In the genomic region with DNA sequence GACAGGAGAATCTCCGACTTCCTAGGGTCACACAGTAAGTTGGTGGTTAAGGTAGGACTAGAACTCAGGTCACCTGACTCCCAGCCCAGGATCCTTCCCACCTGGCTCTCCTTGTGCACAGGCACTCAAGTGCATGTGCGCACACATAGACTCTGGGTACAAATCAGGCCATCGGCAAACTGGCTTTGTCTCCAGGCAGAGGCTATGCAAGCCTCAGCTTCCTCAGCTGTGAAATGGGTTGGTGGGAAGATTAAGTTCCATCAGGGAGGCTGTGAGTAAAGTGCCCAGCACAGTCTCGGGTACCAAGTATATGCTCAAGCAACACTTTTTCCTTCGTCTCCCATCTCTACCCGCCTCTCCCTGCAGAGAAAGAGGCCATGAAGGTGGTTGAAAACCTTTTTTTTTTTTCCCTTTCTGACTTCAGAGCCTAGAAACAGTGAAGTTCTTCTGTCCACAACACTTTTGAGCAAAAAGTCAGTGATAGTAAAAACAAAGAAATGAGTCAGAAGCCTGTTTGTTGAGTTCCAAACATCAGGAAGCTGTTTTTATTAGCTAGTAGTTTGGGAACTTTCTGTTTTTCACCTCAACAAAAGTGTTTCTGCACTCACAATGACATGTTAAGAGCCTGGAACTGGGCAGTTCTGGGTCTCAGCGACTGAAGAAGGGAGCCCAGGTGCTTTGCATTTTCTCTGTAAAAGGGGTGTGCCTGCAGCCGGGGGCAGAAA, we compare ENCODE assay signal across 2 cellular contexts.
A peak's percentile ranks its signal among the peaks of the same experiment; 100 is the strongest.
TF ChIP-seq lines count a peak whose summit lies in the region.

No MANE protein-coding gene starts in this region.

TF ChIP-seq in A549, 52 proteins besides CTCF, POLR2A, EP300 and RAD21:
- TF ChIP-seq KDM1A (IDR thresholded peaks at IDR 0.05; ENCODE audit: low read depth): 0 out of 2 replicates have a peak, but pooled peaks have one; percentile 52
- TF ChIP-seq ZFP36 (IDR thresholded peaks at IDR 0.05; ENCODE audit: borderline replicate concordance, partially characterized antibody): no peak

TF ChIP-seq in H1, 55 proteins besides CTCF, POLR2A, EP300 and RAD21:
- TF ChIP-seq BCL11A (IDR thresholded peaks at IDR 0.05; ENCODE audit: low read depth in 2 of 2, low read length in 2 of 2) (no peak), HDAC2 (IDR thresholded peaks at IDR 0.05; ENCODE audit: borderline replicate concordance in 1 of 2, low read depth in 2 of 2, low read length in 2 of 2) (peak in 1 of 2 experiments; percentile 41; a peak in 1 of 4 replicates), KDM1A (IDR thresholded peaks at IDR 0.05; ENCODE audit: borderline replicate concordance, low read length) (peak; percentile 71; the same call in 1 of the 2 replicates), FOSL1 (IDR thresholded peaks at IDR 0.05; ENCODE audit: insufficient read depth, low read depth, low read length) (no peak), PHF8 (conservative IDR thresholded peaks at IDR 0.05; ENCODE audit: low read depth, low read length) (no peak)
